Comparison of ENCODE assay signal across 8 cellular contexts in genomic region chr2:64865073-64865830, GRCh38.
DNase-seq lines count a peak whose midpoint lies in the region; ATAC-seq and TF ChIP-seq lines count a peak whose summit lies in the region.

No MANE protein-coding gene starts in this region.

- no peaks in the 10 kb centered on the region for H3K36me3 Mint-ChIP-seq in nephron progenitor cell (ENCODE audit: low read depth)
- no peaks in the 10 kb centered on the region for H3K36me3 Mint-ChIP-seq in stimulated activated naive CD8-positive, alpha-beta T cell treated with anti-CD3 and anti-CD28 coated beads, Interleukin-15, Interleukin-2, amounts not matched to agents 100 ng/mL and 50 ng/mL, for 24 hours (ENCODE audit: low read depth)

- TF ChIP-seq CTCF in BJ (IDR thresholded peaks at IDR 0.05; ENCODE audit: insufficient read depth, low read depth, low read length) (peak; percentile 50), fibroblast of villous mesenchyme (IDR thresholded peaks at IDR 0.05; ENCODE audit: insufficient read depth, low read depth, low read length) (no peak), nephron progenitor cell (IDR thresholded peaks at IDR 0.05) (no peak)

- no peak for DNase-seq in BJ (ENCODE audit: low read depth)
- DNase-seq in RPMI8226 = peak; percentile 74
- peak; percentile 36 for DNase-seq in activated gamma-delta T cell (lab: John Stamatoyannopoulos, UW)
- DNase-seq in fibroblast of villous mesenchyme (ENCODE audit: low read depth) = peak; percentile 60
- DNase-seq in nephron progenitor cell = peak; percentile 69

- H3K4me3 ChIP-seq in BJ (ENCODE audit: low read depth, low read length) (peak overlapping the region; percentile 45), fibroblast of villous mesenchyme (ENCODE audit: low read depth, low read length) (peak overlapping the region; percentile 61)

- H3K36me3 ChIP-seq in BJ (ENCODE audit: control insufficient read depth, insufficient read depth, low read length) = no peaks in the 10 kb centered on the region

- peaks cover 20% of the 10 kb centered on the region for H3K4me1 Mint-ChIP-seq in nephron progenitor cell
- H3K4me1 Mint-ChIP-seq in stimulated activated naive CD8-positive, alpha-beta T cell treated with anti-CD3 and anti-CD28 coated beads, Interleukin-15, Interleukin-2, amounts not matched to agents 100 ng/mL and 50 ng/mL, for 24 hours (ENCODE audit: low read depth) = no peaks in the 10 kb centered on the region

- CTCF ChIA-PET in BJ (lab: Yijun Ruan, JAX) = interaction anchor here (0.7 to 1.4 kb wide), 6 partner anchors 53 to 278 kb away, joined by 3 to 7 read pairs (median 4); no protein-coding TSS in a partner anchor

- H3K27me3 Mint-ChIP-seq in nephron progenitor cell (ENCODE audit: low read depth, poor library complexity) = peaks cover 13% of the 10 kb centered on the region
- H3K27me3 Mint-ChIP-seq in stimulated activated naive CD8-positive, alpha-beta T cell treated with anti-CD3 and anti-CD28 coated beads, Interleukin-15, Interleukin-2, amounts not matched to agents 100 ng/mL and 50 ng/mL, for 24 hours = no peaks in the 10 kb centered on the region

- H3K9me3 Mint-ChIP-seq in nephron progenitor cell = no peaks in the 10 kb centered on the region
- H3K9me3 Mint-ChIP-seq in stimulated activated naive CD8-positive, alpha-beta T cell treated with anti-CD3 and anti-CD28 coated beads, Interleukin-15, Interleukin-2, amounts not matched to agents 100 ng/mL and 50 ng/mL, for 24 hours = no peaks in the 10 kb centered on the region

- H3K4me3 Mint-ChIP-seq in nephron progenitor cell = peak overlapping the region; percentile 79
- H3K4me3 Mint-ChIP-seq in stimulated activated naive CD8-positive, alpha-beta T cell treated with anti-CD3 and anti-CD28 coated beads, Interleukin-15, Interleukin-2, amounts not matched to agents 100 ng/mL and 50 ng/mL, for 24 hours = peak overlapping the region; percentile 74

- ATAC-seq in GM19025 (IDR thresholded peaks at IDR 0.05; ENCODE audit: low read depth, unreplicated experiment) (peak; percentile 57), HG03571 (IDR thresholded peaks at IDR 0.05; ENCODE audit: unreplicated experiment) (peak; percentile 67)

- peaks cover 29% of the 10 kb centered on the region for H3K27me3 ChIP-seq in BJ (ENCODE audit: control insufficient read depth, insufficient read depth, low read length)

- H3K27ac Mint-ChIP-seq in nephron progenitor cell = no peak overlapping the region
- H3K27ac Mint-ChIP-seq in stimulated activated naive CD8-positive, alpha-beta T cell treated with anti-CD3 and anti-CD28 coated beads, Interleukin-15, Interleukin-2, amounts not matched to agents 100 ng/mL and 50 ng/mL, for 24 hours = no peak overlapping the region

- POLR2A ChIA-PET in BJ (lab: Charles Lee) = interaction anchor here (0.6 kb wide), 1 partner anchor 77 kb away, joined by 9 read pairs; no protein-coding TSS in a partner anchor
